11 cellular contexts compared by ENCODE assay signal in genomic region chrX:55754861-55755294, GRCh38. TPM values are rescaled to one million over a fixed set of nuclear protein-coding genes. Genes with fewer than 3 reads are reported as not detected.
DNase-seq lines count a peak whose midpoint lies in the region; ATAC-seq, FAIRE-seq and TF ChIP-seq lines count a peak whose summit lies in the region.
"Had no signal": no experiment of that assay in that cellular context is flagged by ENCODE, and none has a peak within 500 bp of the region (broad histone marks: within the 10 kb centered on the region; RNA-seq: fewer than 3 reads in every experiment).

No MANE protein-coding gene starts in this region.

- ATAC-seq in GM18867 (IDR thresholded peaks at IDR 0.05; ENCODE audit: unreplicated experiment) (peak; percentile 91), GM21619 (IDR thresholded peaks at IDR 0.05; ENCODE audit: unreplicated experiment) (peak; percentile 92), HG03175 (IDR thresholded peaks at IDR 0.05; ENCODE audit: unreplicated experiment) (peak; percentile 75)
- ATAC-seq: HepG2, right cardiac atrium had no signal

- H3K36me3 ChIP-seq in GM06990 (ENCODE audit: control insufficient read depth, insufficient read depth, low read length): peaks cover 1% of the 10 kb centered on the region; the same call in 1 of the 2 replicates
- H3K36me3 ChIP-seq: BE2C had no signal

- H3K4me3 ChIP-seq in GM06990 (replicated peaks; ENCODE audit: low read depth, low read length): no peak overlapping the region

- FAIRE-seq in urothelium cell line (lab: Jason Lieb, UNC): no peak
- FAIRE-seq: HepG2 had no signal

- no peak for TF ChIP-seq CTCF in GM06990 (IDR thresholded peaks at IDR 0.05; ENCODE audit: insufficient read depth, low read length, poor library complexity, severe bottlenecking)

- peak; percentile 15 for DNase-seq in GM06990 (ENCODE audit: extremely low read depth, insufficient read length)
- DNase-seq in urothelium cell line (ENCODE audit: low spot score): no peak
- DNase-seq in glomerular visceral epithelial cell (ENCODE audit: extremely low spot score): no peak
- no peak for DNase-seq in mucosa of gallbladder (ENCODE audit: low spot score)
- DNase-seq in NCI-H345 (lab: John Stamatoyannopoulos, UW): no peak
- DNase-seq: BE2C, right cardiac atrium had no signal

- no peaks in the 10 kb centered on the region for H3K27me3 ChIP-seq in GM06990 (replicated peaks; ENCODE audit: control insufficient read depth, insufficient read depth, low read length)
- H3K27me3 ChIP-seq: BE2C had no signal

RNA-seq across cellular contexts. Expression of gene RRAGB, which starts 37.3 kb away (rescaled TPM):
- 19.8 TPM for total RNA-seq in mucosa of gallbladder
